In genomic region chr2:68828887-68829708, GRCh38 we compare ENCODE assay signal across 8 cellular contexts. TPM values are rescaled to one million over a fixed set of nuclear protein-coding genes. Genes with fewer than 3 reads are reported as not detected.
DNase-seq lines count a peak whose midpoint lies in the region; FAIRE-seq and TF ChIP-seq lines count a peak whose summit lies in the region.

No MANE protein-coding gene starts in this region.

- H3K4me3 ChIP-seq in Jurkat, Clone E6-1 (ENCODE audit: low read length), result peak overlapping the region; percentile 24
- H3K4me3 ChIP-seq in prostate gland, result no peak overlapping the region

- no peaks in the 10 kb centered on the region for H3K9me3 ChIP-seq in prostate gland

- intact Hi-C loops in cardiac septum (cut with DNase I) (loop anchor here (2.0 kb wide), 1 partner anchor 54 kb away; no protein-coding TSS in a partner anchor), prostate gland (cut with DNase I) (no loop called here)

- H3K27me3 ChIP-seq in prostate gland (replicated peaks; ENCODE audit: insufficient read depth), result no peaks in the 10 kb centered on the region

- peak overlapping the region; percentile 8 to 36 for H3K27ac ChIP-seq in prostate gland

- TF ChIP-seq CTCF in prostate gland (IDR thresholded peaks at IDR 0.05), result no peak

- peak; percentile 97 for DNase-seq in AG20443 (ENCODE audit: low spot score)
- DNase-seq in Jurkat, Clone E6-1 (ENCODE audit: low read depth, low spot score), result peak; percentile 98
- peak; percentile 97 for DNase-seq in SKM-1 treated with dmso at 0.1 percent for 144 hours (lab: John Stamatoyannopoulos, UW; ENCODE audit: unreplicated experiment)
- peak; percentile 99 for DNase-seq in amniotic epithelial cell (ENCODE audit: low read depth)
- peak; percentile 97 for DNase-seq in cardiac septum (ENCODE audit: low spot score)
- peak; percentile 95 for DNase-seq in prostate gland (ENCODE audit: low spot score)
- DNase-seq in urothelium cell line (ENCODE audit: low spot score), result peak; percentile 97
- DNase-seq in NK-92 treated with Interleukin-12 subunit alpha and Interleukin-12 subunit beta, amount 100 ng/mL, for 24 hours (lab: John Stamatoyannopoulos, UW), result no peak

- peaks cover 4% of the 10 kb centered on the region for H3K4me1 ChIP-seq in prostate gland (replicated peaks)

- no peaks in the 10 kb centered on the region for H3K36me3 ChIP-seq in prostate gland

- WGBS in prostate gland, result 0% methylated on average over 10 of the region's 10 CpGs

- peak; percentile 13 for FAIRE-seq in urothelium cell line (lab: Jason Lieb, UNC)

- no peak for TF ChIP-seq POLR2A in prostate gland (IDR thresholded peaks at IDR 0.05)

RNA-seq across cellular contexts. Expression of gene BMP10, which starts 42.1 kb away (rescaled TPM):
- 3.5 TPM for polyA plus RNA-seq in Jurkat, Clone E6-1 (2012; ENCODE audit: insufficient read depth, insufficient read length)
- total RNA-seq in cardiac septum (0.83 TPM), prostate gland (not detected)
